19 cellular contexts compared by ENCODE assay signal in genomic region chr6:158262082-158262481, GRCh38.
"Had no signal": no experiment of that assay in that cellular context is flagged by ENCODE, and none has a peak within 500 bp of the region (broad histone marks: within the 10 kb centered on the region; RNA-seq: fewer than 3 reads in every experiment).

No MANE protein-coding gene starts in this region.

- H3K4me3 ChIP-seq: coronary artery, lung, mucosa of descending colon, neural progenitor cell, psoas muscle, smooth muscle cell, stomach, testis, tibial artery had no signal

- H3K4me2 ChIP-seq: neural progenitor cell, smooth muscle cell had no signal

- H3K4me1 ChIP-seq: stomach, testis, tibial artery had no signal

- H2AFZ ChIP-seq: neural progenitor cell had no signal

- H3K9me3 ChIP-seq: mucosa of descending colon, psoas muscle, stomach, testis, tibial artery had no signal

- H3K27me3 ChIP-seq: neural progenitor cell, stomach, testis, tibial artery had no signal

- H3K36me3 ChIP-seq: tibial artery had no signal

- DNase-seq: dermis blood vessel endothelial cell; effector memory CD8-positive, alpha-beta T cell; mesenchymal stem cell; mucosa of descending colon; naive B cell; posterior cingulate gyrus; psoas muscle; stimulated activated CD4-positive, alpha-beta T cell treated with anti-CD3 and anti-CD28 coated beads, Interleukin-12 subunit alpha, Interleukin-12 subunit beta, amount 100 ng/mL, for 4 hours; stimulated activated CD4-positive, alpha-beta T cell treated with anti-CD3 and anti-CD28 coated beads, Interleukin-1b, Interleukin-23, amount 100 ng/mL, for 48 hours; stimulated activated CD4-positive, alpha-beta T cell treated with anti-CD3 and anti-CD28 coated beads, Interleukin-4, amount 100 ng/mL, for 1 hour; stimulated activated CD8-positive, alpha-beta memory T cell treated with anti-CD3 and anti-CD28 coated beads, Interleukin-4, amount 100 ng/mL, for 48 hours; stimulated activated naive CD4-positive, alpha-beta T cell treated with Interleukin-2 at 50 U/mL for 16 hours; stomach; testis; tibial artery had no signal

- H3K27ac ChIP-seq: coronary artery, neural progenitor cell, psoas muscle, stomach, testis, tibial artery had no signal

- H3K9ac ChIP-seq: neural progenitor cell had no signal
